Comparison of ENCODE assay signal across 10 cellular contexts in genomic region chr21:44609193-44609592, GRCh38. TPM values are rescaled to one million over a fixed set of nuclear protein-coding genes. Genes with fewer than 3 reads are reported as not detected.
"Had no signal": no experiment of that assay in that cellular context is flagged by ENCODE, and none has a peak within 500 bp of the region (broad histone marks: within the 10 kb centered on the region; RNA-seq: fewer than 3 reads in every experiment).

No MANE protein-coding gene starts in this region.

- H3K27ac ChIP-seq: GM23248 had no signal

- H3K4me1 Mint-ChIP-seq: GM23338, H9 had no signal

- H3K4me1 ChIP-seq: HAP-1 had no signal

- H2AFZ ChIP-seq: GM23248, GM23338 had no signal

- DNase-seq: GM23248, GOT3, H7, H9, HCEC 1CT, HFFc6 had no signal

- H3K4me3 Mint-ChIP-seq: GM23338, H9, HFFc6 had no signal

- H3K9ac ChIP-seq: GM23248 had no signal

- H3K9me3 ChIP-seq: HAP-1 had no signal

- H3K27ac Mint-ChIP-seq: GM23338, H9, HFFc6 had no signal

- H3K4me3 ChIP-seq: GM23248, GM23338, HAP-1 had no signal

- H3K36me3 ChIP-seq: HAP-1 had no signal

- H3K4me2 ChIP-seq: GM23338 had no signal

RNA-seq across cellular contexts. Expression of gene KRTAP10-8, which starts 2.7 kb away (rescaled TPM):
- total RNA-seq: GM23248, GM23338, H1, H4, H7, H9, HFFc6 had no signal

RNA-seq across cellular contexts. Expression of gene KRTAP10-7, which starts 8.8 kb away (rescaled TPM):
- total RNA-seq: GM23248, GM23338, H1, H4, H7, H9, HFFc6 had no signal

RNA-seq across cellular contexts. Expression of gene KRTAP10-6, which starts 16.9 kb away (rescaled TPM):
- total RNA-seq: GM23248, GM23338, H1, H4, H7, H9, HFFc6 had no signal

RNA-seq across cellular contexts. Expression of gene KRTAP10-9, which starts 17.7 kb away (rescaled TPM):
- total RNA-seq: GM23248, GM23338, H1, H4, H7, H9, HFFc6 had no signal

RNA-seq across cellular contexts. Expression of gene KRTAP10-10, which starts 28.0 kb away (rescaled TPM):
- total RNA-seq: GM23248, GM23338, H1, H4, H7, H9, HFFc6 had no signal
